ENCODE assay signal across 19 cellular contexts in genomic region chr4:73099143-73099542, GRCh38. TPM values are rescaled to one million over a fixed set of nuclear protein-coding genes. Genes with fewer than 3 reads are reported as not detected.
A peak's percentile ranks its signal among the peaks of the same experiment; 100 is the strongest.
DNase-seq lines count a peak whose midpoint lies in the region; ATAC-seq and TF ChIP-seq lines count a peak whose summit lies in the region.
"Had no signal": no experiment of that assay in that cellular context is flagged by ENCODE, and none has a peak within 500 bp of the region (broad histone marks: within the 10 kb centered on the region; RNA-seq: fewer than 3 reads in every experiment).

No MANE protein-coding gene starts in this region.

- H3K4me3 ChIP-seq in right cardiac atrium (ENCODE audit: low read length), result no peak overlapping the region
- no peak overlapping the region for H3K4me3 ChIP-seq in naive thymus-derived CD4-positive, alpha-beta T cell (ENCODE audit: low read length)

- TF ChIP-seq CTCF in WTC11 (IDR thresholded peaks at IDR 0.05), result no peak

- H3K4me3 Mint-ChIP-seq in WTC11, result no peak overlapping the region
- no peak overlapping the region for H3K4me3 Mint-ChIP-seq in naive thymus-derived CD4-positive, alpha-beta T cell
- H3K4me3 Mint-ChIP-seq: B cell; dendritic cell treated with granulocyte-macrophage colony-stimulating factor and Interleukin-4, amounts not matched to agents 40 ng/mL and 50 ng/mL, for 4 days had no signal

- H3K9me3 Mint-ChIP-seq in WTC11, result no peaks in the 10 kb centered on the region
- no peaks in the 10 kb centered on the region for H3K9me3 Mint-ChIP-seq in naive thymus-derived CD4-positive, alpha-beta T cell
- H3K9me3 Mint-ChIP-seq: dendritic cell treated with granulocyte-macrophage colony-stimulating factor and Interleukin-4, amounts not matched to agents 40 ng/mL and 50 ng/mL, for 4 days had no signal

- H3K4me1 ChIP-seq in right cardiac atrium (ENCODE audit: control insufficient read depth, insufficient read depth, low read length), result no peaks in the 10 kb centered on the region
- no peaks in the 10 kb centered on the region for H3K4me1 ChIP-seq in naive thymus-derived CD4-positive, alpha-beta T cell (ENCODE audit: control insufficient read depth in 2 of 2, insufficient read depth in 2 of 2, low read length in 2 of 2)

- peak in 1 of 3 donors; percentile 41 for DNase-seq in right cardiac atrium
- no peak for DNase-seq in Right ventricle myocardium inferior (ENCODE audit: missing footprints)
- DNase-seq in WTC11 (ENCODE audit: low spot score), result no peak
- no peak for DNase-seq in naive thymus-derived CD4-positive, alpha-beta T cell
- no peak for DNase-seq in COLO829 (ENCODE audit: low spot score)
- DNase-seq: activated CD4-positive, alpha-beta T cell treated with anti-CD3 and anti-CD28 coated beads for 1 hour; activated CD8-positive, alpha-beta memory T cell treated with anti-CD3 and anti-CD28 coated beads, Interleukin-2, amount 50 U/mL, for 4 hours; brain microvascular endothelial cell; NCI-H1417; NCI-H2171; NCI-H69; SHP77; stimulated activated CD4-positive, alpha-beta T cell treated with anti-CD3 and anti-CD28 coated beads, Interleukin-15, amount 100 ng/mL, for 24 hours; stimulated activated naive CD4-positive, alpha-beta T cell; T-helper 9 cell had no signal

- H3K36me3 Mint-ChIP-seq in WTC11, result peaks cover 41% of the 10 kb centered on the region
- H3K36me3 Mint-ChIP-seq in naive thymus-derived CD4-positive, alpha-beta T cell, result peaks cover 2 to 25% (median 18%) of the 10 kb centered on the region in 5 donors

- H3K27ac Mint-ChIP-seq in WTC11, result no peak overlapping the region
- peak overlapping the region in 7 of 9 donors; percentile 4 to 83 (median 54) for H3K27ac Mint-ChIP-seq in naive thymus-derived CD4-positive, alpha-beta T cell
- H3K27ac Mint-ChIP-seq: dendritic cell treated with granulocyte-macrophage colony-stimulating factor and Interleukin-4, amounts not matched to agents 40 ng/mL and 50 ng/mL, for 4 days had no signal

- CTCF ChIA-PET in WTC11 (lab: Charles Lee), result no interaction called here
- CTCF ChIA-PET in naive thymus-derived CD4-positive, alpha-beta T cell (lab: Charles Lee), result no interaction called here

- H3K4me1 Mint-ChIP-seq in WTC11, result peaks cover 2% of the 10 kb centered on the region
- H3K4me1 Mint-ChIP-seq in naive thymus-derived CD4-positive, alpha-beta T cell, result peaks cover 0 to 3% (median 1%) of the 10 kb centered on the region in 7 donors
- H3K4me1 Mint-ChIP-seq: B cell had no signal

- H3K27me3 Mint-ChIP-seq in WTC11 (ENCODE audit: low read depth), result no peaks in the 10 kb centered on the region
- H3K27me3 Mint-ChIP-seq in naive thymus-derived CD4-positive, alpha-beta T cell, result no peaks in the 10 kb centered on the region
- H3K27me3 Mint-ChIP-seq: B cell; dendritic cell treated with granulocyte-macrophage colony-stimulating factor and Interleukin-4, amounts not matched to agents 40 ng/mL and 50 ng/mL, for 4 days had no signal

- intact Hi-C loops in right cardiac atrium (cut with DNase I), result no loop called here
- intact Hi-C loops in Right ventricle myocardium inferior (cut with DNase I), result no loop called here
- intact Hi-C loops in naive thymus-derived CD4-positive, alpha-beta T cell (cut with micrococcal nuclease), result no loop called here

- no peaks in the 10 kb centered on the region for H3K27me3 ChIP-seq in right cardiac atrium (ENCODE audit: control insufficient read depth, insufficient read depth)
- no peaks in the 10 kb centered on the region for H3K27me3 ChIP-seq in naive thymus-derived CD4-positive, alpha-beta T cell (ENCODE audit: control insufficient read depth in 2 of 2, insufficient read depth in 2 of 2, low read length in 2 of 2)
- H3K27me3 ChIP-seq: brain microvascular endothelial cell had no signal

- H3K27ac ChIP-seq in right cardiac atrium (ENCODE audit: low read length), result no peak overlapping the region
- H3K27ac ChIP-seq in naive thymus-derived CD4-positive, alpha-beta T cell (ENCODE audit: low read depth, low read length), result no peak overlapping the region
- H3K27ac ChIP-seq: brain microvascular endothelial cell had no signal

- 89% methylated on average over 7 of the region's 7 CpGs for WGBS in right cardiac atrium

- ATAC-seq in right cardiac atrium (peak; percentile 11 to 39), Right ventricle myocardium inferior (no peak), WTC11 (peak; percentile 32), HG03045 (IDR thresholded peaks at IDR 0.05; ENCODE audit: unreplicated experiment) (no peak), GM18517 (IDR thresholded peaks at IDR 0.05; ENCODE audit: unreplicated experiment) (no peak)
- no peak for ATAC-seq in naive thymus-derived CD4-positive, alpha-beta T cell

- H3K36me3 ChIP-seq in naive thymus-derived CD4-positive, alpha-beta T cell (ENCODE audit: control insufficient read depth in 2 of 3, insufficient read depth in 3 of 3, low read length in 3 of 3), result peaks cover 4 to 61% (median 9%) of the 10 kb centered on the region in 3 experiments

- no peaks in the 10 kb centered on the region for H3K9me3 ChIP-seq in right cardiac atrium (ENCODE audit: control insufficient read depth, low read length)
- H3K9me3 ChIP-seq in naive thymus-derived CD4-positive, alpha-beta T cell (ENCODE audit: control insufficient read depth in 2 of 3, low read length in 3 of 3), result no peaks in the 10 kb centered on the region

- POLR2A ChIA-PET in WTC11 (lab: Charles Lee), result no interaction called here
- POLR2A ChIA-PET in naive thymus-derived CD4-positive, alpha-beta T cell (lab: Charles Lee), result no interaction called here

TF ChIP-seq in WTC11, 78 proteins besides CTCF, POLR2A, EP300 and RAD21 (continues in another document):
- no peak for TF ChIP-seq ZNF512 (CRISPR knock-in tag; IDR thresholded peaks at IDR 0.05; ENCODE audit: borderline replicate concordance)
- no peak for TF ChIP-seq ATF1 (CRISPR knock-in tag; IDR thresholded peaks at IDR 0.05)
- TF ChIP-seq IRF1 (CRISPR knock-in tag; IDR thresholded peaks at IDR 0.05), result no peak
- TF ChIP-seq STAT6 (CRISPR knock-in tag; conservative IDR thresholded peaks at IDR 0.05; ENCODE audit: low read depth), result no peak
- no peak for TF ChIP-seq JUN (CRISPR knock-in tag; IDR thresholded peaks at IDR 0.05)
- TF ChIP-seq ELF4 (CRISPR knock-in tag; IDR thresholded peaks at IDR 0.05; ENCODE audit: low read depth), result no peak

RNA-seq across cellular contexts. Expression of gene COX18, which starts 29.6 kb away (rescaled TPM):
- total RNA-seq in right cardiac atrium, result 10 to 100 TPM; 14.6 to 16.0 (median 15.7) TPM
- 17.7 TPM for polyA plus RNA-seq in right cardiac atrium
- 14.9 TPM for total RNA-seq in Right ventricle myocardium inferior
- 26.9 to 28.9 TPM (median 28.3 TPM) in 3 replicates for total RNA-seq in WTC11 (2021)
- 10 to 100 TPM; 11.1 to 18.4 (median 14.0) TPM for total RNA-seq in naive thymus-derived CD4-positive, alpha-beta T cell
- polyA plus RNA-seq in naive thymus-derived CD4-positive, alpha-beta T cell, result 1 to 10 TPM; 6.9 to 9.7 TPM

Comparison
In these comparisons a context has a peak if more than half of its experiments do, and no peak if none do; other contexts are left out.
1. ATAC-seq: peak in right cardiac atrium (2 of 2) and WTC11 (single experiment); none in Right ventricle myocardium inferior (single experiment), naive thymus-derived CD4-positive, alpha-beta T cell (single experiment), HG03045 (single experiment) and GM18517 (single experiment).